8 cellular contexts compared by ENCODE assay signal in genomic region chr3:126355777-126356372, GRCh38. TPM values are rescaled to one million over a fixed set of nuclear protein-coding genes. Genes with fewer than 3 reads are reported as not detected.
A peak's percentile ranks its signal among the peaks of the same experiment; 100 is the strongest.
DNase-seq lines count a peak whose midpoint lies in the region; ATAC-seq and TF ChIP-seq lines count a peak whose summit lies in the region.

No MANE protein-coding gene starts in this region.

- no peaks in the 10 kb centered on the region for H3K36me3 Mint-ChIP-seq in central memory CD8-positive, alpha-beta T cell (ENCODE audit: insufficient read depth)
- H3K36me3 Mint-ChIP-seq in immature natural killer cell = no peaks in the 10 kb centered on the region

- H3K4me3 ChIP-seq in sigmoid colon = peak overlapping the region; percentile 61 to 97 (median 84)

- peak overlapping the region; percentile 82 for H3K4me3 Mint-ChIP-seq in central memory CD8-positive, alpha-beta T cell
- peak overlapping the region; percentile 83 to 93 (median 86) for H3K4me3 Mint-ChIP-seq in immature natural killer cell

- H3K27ac Mint-ChIP-seq in central memory CD8-positive, alpha-beta T cell (ENCODE audit: low read depth) = no peak overlapping the region
- peak overlapping the region in 3 of 6 donors; percentile 16 to 75 (median 16) for H3K27ac Mint-ChIP-seq in immature natural killer cell

- H3K4me1 ChIP-seq in sigmoid colon = peaks cover 0 to 40% (median 37%) of the 10 kb centered on the region in 4 donors

- WGBS in sigmoid colon, 2 donors = 1 to 5% methylated on average over 32 of the region's 32 CpGs

- no peak for TF ChIP-seq CTCF in sigmoid colon (IDR thresholded peaks at IDR 0.05)

- no peaks in the 10 kb centered on the region for H3K9me3 Mint-ChIP-seq in central memory CD8-positive, alpha-beta T cell
- peaks cover 0 to 3% (median 0%) of the 10 kb centered on the region in 6 donors for H3K9me3 Mint-ChIP-seq in immature natural killer cell

- H3K27ac ChIP-seq in sigmoid colon = peak overlapping the region; percentile 91 to 96 (median 94)

- TF ChIP-seq EP300 in sigmoid colon (IDR thresholded peaks at IDR 0.05) = peak; percentile 93 to 98 (median 96)

- H3K27me3 ChIP-seq in sigmoid colon = no peaks in the 10 kb centered on the region

- intact Hi-C loops in sigmoid colon (cut with DNase I) = loop anchor here (1.0 to 2.0 kb wide), 2 partner anchors 33 to 89 kb away; no protein-coding TSS in a partner anchor

- no peak for ATAC-seq in central memory CD8-positive, alpha-beta T cell (replicated peaks; ENCODE audit: extremely low read depth, poor library complexity, severe bottlenecking)
- ATAC-seq in HG03108 (IDR thresholded peaks at IDR 0.05; ENCODE audit: unreplicated experiment) (no peak), GM18868 (IDR thresholded peaks at IDR 0.05; ENCODE audit: unreplicated experiment) (no peak)

- peak; percentile 20 to 60 for TF ChIP-seq POLR2A in sigmoid colon (IDR thresholded peaks at IDR 0.05)

- H3K4me1 Mint-ChIP-seq in central memory CD8-positive, alpha-beta T cell = peaks cover 13% of the 10 kb centered on the region
- peaks cover 16% of the 10 kb centered on the region in 2 donors for H3K4me1 Mint-ChIP-seq in immature natural killer cell

- peaks cover 7 to 22% (median 19%) of the 10 kb centered on the region in 4 donors for H3K36me3 ChIP-seq in sigmoid colon

- DNase-seq in NCI-H2081 (lab: John Stamatoyannopoulos, UW) (peak; percentile 20 to 68), NCI-H2081 treated with DMSO at 0.1 percent for 48 hours (lab: John Stamatoyannopoulos, UW) (no peak), NCI-H774 (lab: John Stamatoyannopoulos, UW) (peak; percentile 69), immature natural killer cell (peak; percentile 12 to 24 (median 14)), sigmoid colon (peak; percentile 100)
- DNase-seq in central memory CD8-positive, alpha-beta T cell (ENCODE audit: low spot score in 2 of 2) = no peak

- H3K9me3 ChIP-seq in sigmoid colon = peaks cover 0 to 3% (median 0%) of the 10 kb centered on the region in 4 donors

- peaks cover 51% of the 10 kb centered on the region for H3K27me3 Mint-ChIP-seq in central memory CD8-positive, alpha-beta T cell
- peaks cover 8 to 19% (median 16%) of the 10 kb centered on the region in 3 donors for H3K27me3 Mint-ChIP-seq in immature natural killer cell (ENCODE audit: low read depth in 3 of 3)

RNA-seq across cellular contexts. Expression of gene KLF15, which starts 1.3 kb away (rescaled TPM):
- polyA plus RNA-seq in immature natural killer cell (not detected), sigmoid colon (1 to 10 TPM in 2 of 3 donors, under 1 TPM in 1; 0.69 to 5.4 (median 4.2) TPM)
- total RNA-seq in sigmoid colon = 10 to 100 TPM; 21.9 to 50.2 (median 35.2) TPM

RNA-seq across cellular contexts. Expression of gene CFAP100, which starts 38.8 kb away (rescaled TPM):
- not detected for polyA plus RNA-seq in immature natural killer cell
- not detected for total RNA-seq in sigmoid colon
- polyA plus RNA-seq in sigmoid colon = not detected

Comparison
In these comparisons a context has a peak if more than half of its experiments do, and no peak if none do; other contexts are left out.
1. DNase-seq: peak in NCI-H2081 (2 of 2), NCI-H774 (single experiment), immature natural killer cell (3 of 3) and sigmoid colon (single experiment); none in NCI-H2081 treated with DMSO at 0.1 percent for 48 hours (single experiment) and central memory CD8-positive, alpha-beta T cell (0 of 2).